8 cellular contexts compared by ENCODE assay signal in the genomic region with DNA sequence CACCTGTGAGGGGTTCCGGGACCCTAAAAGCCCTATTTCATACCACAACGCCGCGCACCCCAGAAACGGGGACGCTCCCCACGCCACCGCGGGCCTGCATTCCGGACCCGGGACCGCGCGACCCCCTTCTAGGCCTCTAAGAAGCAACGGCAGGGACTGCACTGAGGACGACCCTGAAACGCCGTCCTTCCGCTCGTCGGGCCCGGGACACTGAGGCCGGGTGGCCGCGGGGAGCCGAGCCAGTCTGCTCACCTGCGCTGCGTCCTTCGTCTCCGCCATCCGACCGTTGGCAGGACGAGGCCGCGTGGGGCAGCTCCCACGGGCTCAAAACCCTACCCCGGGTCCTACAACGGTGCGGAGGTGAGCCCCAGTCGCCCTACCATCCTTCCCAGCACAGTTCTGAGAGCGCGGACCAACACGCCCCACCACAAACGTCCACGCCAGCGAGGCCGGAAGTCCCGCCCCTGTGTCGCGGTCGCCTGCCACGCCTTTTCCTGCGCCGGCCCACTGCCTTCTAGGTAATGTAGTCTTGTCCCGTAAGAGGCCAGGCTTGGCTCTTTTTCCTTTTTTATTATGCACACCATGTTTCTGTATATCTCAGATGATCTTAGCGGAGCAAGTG. TPM values are rescaled to one million over a fixed set of nuclear protein-coding genes. Genes with fewer than 3 reads are reported as not detected.
DNase-seq lines count a peak whose midpoint lies in the region; ATAC-seq and TF ChIP-seq lines count a peak whose summit lies in the region.

Gene ZNF550 (minus strand): TSS at position 460 of the 622 bp plus-strand sequence. CDS start 181 bp downstream, at position 279.

- H3K9ac ChIP-seq in HUES64 (ENCODE audit: low read depth, low read length) (peak within 1 kb of the TSS; percentile 91), OCI-LY3 (ENCODE audit: low read length) (peak within 1 kb of the TSS; percentile 74)

- DNase-seq in Calu3 (peak; percentile 95), activated T-cell treated with anti-CD3 and anti-CD28 coated beads for 4 hours (peak; percentile 80), epithelial cell of proximal tubule (ENCODE audit: low read depth) (no peak), mucosa of gallbladder (ENCODE audit: low spot score) (peak; percentile 92)
- peak; percentile 65 to 76 for DNase-seq in stimulated activated CD8-positive, alpha-beta memory T cell treated with anti-CD3 and anti-CD28 coated beads, Interleukin-4, amount 100 ng/mL, for 1 hour (ENCODE audit: low read depth in 2 of 2, low spot score in 1 of 2)

- no peaks in the 10 kb centered on the region for H3K4me1 ChIP-seq in HUES64 (ENCODE audit: insufficient read depth, low read length)
- H3K4me1 ChIP-seq in OCI-LY3 (ENCODE audit: low read length): peaks cover 6% of the 10 kb centered on the region

- peak within 1 kb of the TSS; percentile 99 for H3K4me3 ChIP-seq in HUES64 (ENCODE audit: low read length)
- H3K4me3 ChIP-seq in OCI-LY3 (ENCODE audit: low read length): peak within 1 kb of the TSS; percentile 90
- H3K4me3 ChIP-seq in epithelial cell of proximal tubule (ENCODE audit: low read depth, low read length): peak within 1 kb of the TSS; percentile 92

- peak; percentile 97 for ATAC-seq in GM21423 (IDR thresholded peaks at IDR 0.05; ENCODE audit: unreplicated experiment)

- H3K79me2 ChIP-seq in OCI-LY3 (ENCODE audit: low read length): peaks cover 21% of the 10 kb centered on the region

- CTCF ChIA-PET in Calu3 (lab: Charles Lee): no interaction called here

- H3K4me3 Mint-ChIP-seq in Calu3 (ENCODE audit: low read depth, unreplicated experiment): peak within 1 kb of the TSS; percentile 97

- no peaks in the 10 kb centered on the region for H4K20me1 ChIP-seq in OCI-LY3 (ENCODE audit: insufficient read depth, low read length)

- peak within 1 kb of the TSS; percentile 93 for H2AFZ ChIP-seq in OCI-LY3 (ENCODE audit: low read depth, low read length)

- no peaks in the 10 kb centered on the region for H3K27me3 Mint-ChIP-seq in Calu3 (ENCODE audit: unreplicated experiment)

- H3K36me3 ChIP-seq in HUES64 (ENCODE audit: insufficient read depth, low read length) (peaks cover 20% of the 10 kb centered on the region), OCI-LY3 (replicated peaks; ENCODE audit: low read depth, low read length) (peaks cover 35% of the 10 kb centered on the region)

- peaks cover 11% of the 10 kb centered on the region for H3K4me1 Mint-ChIP-seq in Calu3 (ENCODE audit: low read depth, unreplicated experiment)

- under 1% methylated on average over 56 of the region's 56 CpGs for WGBS in HUES64

- peaks cover 28% of the 10 kb centered on the region for H3K9me3 Mint-ChIP-seq in Calu3 (ENCODE audit: low read depth, unreplicated experiment)

- TF ChIP-seq CTCF in Calu3 (IDR thresholded peaks at IDR 0.05; ENCODE audit: unreplicated experiment) (no peak), OCI-LY3 (IDR thresholded peaks at IDR 0.05; ENCODE audit: low read depth, low read length) (no peak), epithelial cell of proximal tubule (conservative IDR thresholded peaks at IDR 0.05; ENCODE audit: low read depth, low read length) (no peak)

- intact Hi-C loops in Calu3 (cut with micrococcal nuclease; ENCODE audit: unreplicated experiment): no loop called here

- peaks cover 43% of the 10 kb centered on the region for H3K36me3 Mint-ChIP-seq in Calu3 (ENCODE audit: insufficient read depth, unreplicated experiment)

- H3K9me3 ChIP-seq in HUES64 (ENCODE audit: insufficient read depth, low read depth, low read length) (peaks cover 46% of the 10 kb centered on the region), OCI-LY3 (ENCODE audit: insufficient read depth, low read length) (peaks cover 43% of the 10 kb centered on the region)

- peak within 1 kb of the TSS; percentile 93 for H3K27ac Mint-ChIP-seq in Calu3 (ENCODE audit: unreplicated experiment)

- no peaks in the 10 kb centered on the region for H3K27me3 ChIP-seq in HUES64 (ENCODE audit: insufficient read depth, low read length)
- H3K27me3 ChIP-seq in OCI-LY3 (ENCODE audit: low read depth, low read length): no peaks in the 10 kb centered on the region

- H3K27ac ChIP-seq in HUES64 (ENCODE audit: low read depth, low read length) (0 out of 2 replicates have a peak within 1 kb of the TSS, but pooled peaks have one; percentile 52), OCI-LY3 (ENCODE audit: low read length) (no peak within 1 kb of the TSS)

- BruUV-seq in Calu3 (replicated peaks; lab: Mats Ljungman, UMichigan): TSS peak; percentile 67

- H3K4me2 ChIP-seq in OCI-LY3 (ENCODE audit: low read length): peak within 1 kb of the TSS; percentile 86

RNA-seq across cellular contexts. Expression of gene ZNF550, which starts in this region (rescaled TPM):
- total RNA-seq in Calu3 (2022): 18.6 and 22.4 TPM in 2 replicates
- 4.7 TPM for polyA plus RNA-seq in HUES64 (2013, experiment 1 of 2)
- polyA plus RNA-seq in HUES64 (2013, experiment 2 of 2): 5.4 TPM
- 1.8 and 4.6 TPM in 2 replicates for total RNA-seq in epithelial cell of proximal tubule
- total RNA-seq in mucosa of gallbladder: 15.1 TPM
